ENCODE assay signal across 1 cellular context in the genomic region with DNA sequence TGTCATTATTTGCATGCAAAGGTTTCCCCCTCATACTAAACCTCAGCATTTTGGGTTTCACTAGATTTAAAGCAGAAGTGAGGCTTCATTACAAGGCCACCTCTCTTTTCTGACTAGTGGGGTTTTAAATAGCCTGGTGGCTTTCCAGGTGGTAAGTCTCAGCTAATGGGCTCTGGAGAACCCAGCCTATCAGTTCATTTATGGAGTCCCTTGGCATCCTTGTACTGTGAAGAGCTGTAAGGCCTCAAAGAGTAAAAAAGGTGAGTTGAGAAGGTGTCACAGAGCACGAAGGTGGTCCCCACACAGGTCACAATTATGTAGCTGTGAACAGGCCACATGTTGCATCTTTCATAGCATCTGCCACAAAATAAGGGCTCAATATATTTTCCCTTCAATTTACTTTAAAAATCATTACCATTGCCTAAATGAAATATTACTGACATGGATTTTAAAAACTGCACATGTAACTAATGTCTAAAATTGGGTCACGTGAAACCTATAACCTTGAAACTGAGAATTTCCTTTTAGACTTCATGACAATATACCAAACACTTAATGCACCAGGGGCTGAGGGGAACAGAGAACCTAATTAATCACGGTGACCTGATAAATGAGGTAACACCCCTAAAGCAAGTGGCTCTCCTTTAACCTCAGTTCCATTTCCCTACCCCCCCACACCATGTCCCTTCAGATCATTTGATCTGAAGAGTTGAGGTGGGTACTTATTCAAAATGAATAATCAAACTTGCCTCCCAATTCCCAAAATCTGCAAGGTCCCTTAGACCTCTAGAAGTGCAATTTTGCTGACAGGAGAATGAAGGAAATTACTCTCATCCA.
TF ChIP-seq lines count a peak whose summit lies in the region.

No MANE protein-coding gene starts in this region.

TF ChIP-seq in K562, 482 proteins besides CTCF, POLR2A, EP300 and RAD21 (continued from another document):
- TF ChIP-seq, protein P1, sequence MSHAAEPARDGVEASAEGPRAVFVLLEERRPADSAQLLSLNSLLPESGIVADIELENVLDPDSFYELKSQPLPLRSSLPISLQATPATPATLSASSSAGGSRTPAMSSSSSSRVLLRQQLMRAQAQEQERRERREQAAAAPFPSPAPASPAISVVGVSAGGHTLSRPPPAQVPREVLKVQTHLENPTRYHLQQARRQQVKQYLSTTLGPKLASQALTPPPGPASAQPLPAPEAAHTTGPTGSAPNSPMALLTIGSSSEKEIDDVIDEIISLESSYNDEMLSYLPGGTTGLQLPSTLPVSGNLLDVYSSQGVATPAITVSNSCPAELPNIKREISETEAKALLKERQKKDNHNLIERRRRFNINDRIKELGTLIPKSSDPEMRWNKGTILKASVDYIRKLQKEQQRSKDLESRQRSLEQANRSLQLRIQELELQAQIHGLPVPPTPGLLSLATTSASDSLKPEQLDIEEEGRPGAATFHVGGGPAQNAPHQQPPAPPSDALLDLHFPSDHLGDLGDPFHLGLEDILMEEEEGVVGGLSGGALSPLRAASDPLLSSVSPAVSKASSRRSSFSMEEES (CRISPR knock-in tag; IDR thresholded peaks at IDR 0.05): peak; percentile 21
- TF ChIP-seq, protein P2, sequence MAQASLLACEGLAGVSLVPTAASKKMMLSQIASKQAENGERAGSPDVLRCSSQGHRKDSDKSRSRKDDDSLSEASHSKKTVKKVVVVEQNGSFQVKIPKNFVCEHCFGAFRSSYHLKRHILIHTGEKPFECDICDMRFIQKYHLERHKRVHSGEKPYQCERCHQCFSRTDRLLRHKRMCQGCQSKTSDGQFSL (CRISPR knock-in tag; IDR thresholded peaks at IDR 0.05): peak; percentile 80
- TF ChIP-seq, protein P2 (tag; IDR thresholded peaks at IDR 0.05): peak in 1 of 2 experiments; percentile 33; a peak in 1 of 4 replicates
- TF ChIP-seq KLF1 (tag; IDR thresholded peaks at IDR 0.05): no peak
- TF ChIP-seq C11orf30 (IDR thresholded peaks at IDR 0.05; ENCODE audit: low read depth): no peak; the same call in 1 of the 2 replicates
- no peak for TF ChIP-seq FOXJ3 (CRISPR knock-in tag; IDR thresholded peaks at IDR 0.05)
- TF ChIP-seq ZNF224 (CRISPR knock-in tag; IDR thresholded peaks at IDR 0.05): no peak
- TF ChIP-seq TRIM28 (IDR thresholded peaks at IDR 0.05): no peak
- TF ChIP-seq HDAC3 (IDR thresholded peaks at IDR 0.05; ENCODE audit: borderline replicate concordance, partially characterized antibody): peak; percentile 38
- TF ChIP-seq, protein P3, sequence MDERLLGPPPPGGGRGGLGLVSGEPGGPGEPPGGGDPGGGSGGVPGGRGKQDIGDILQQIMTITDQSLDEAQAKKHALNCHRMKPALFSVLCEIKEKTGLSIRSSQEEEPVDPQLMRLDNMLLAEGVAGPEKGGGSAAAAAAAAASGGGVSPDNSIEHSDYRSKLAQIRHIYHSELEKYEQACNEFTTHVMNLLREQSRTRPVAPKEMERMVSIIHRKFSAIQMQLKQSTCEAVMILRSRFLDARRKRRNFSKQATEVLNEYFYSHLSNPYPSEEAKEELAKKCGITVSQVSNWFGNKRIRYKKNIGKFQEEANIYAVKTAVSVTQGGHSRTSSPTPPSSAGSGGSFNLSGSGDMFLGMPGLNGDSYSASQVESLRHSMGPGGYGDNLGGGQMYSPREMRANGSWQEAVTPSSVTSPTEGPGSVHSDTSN (CRISPR knock-in tag; IDR thresholded peaks at IDR 0.05; ENCODE audit: low read depth): no peak
- TF ChIP-seq, protein P3 (tag; conservative IDR thresholded peaks at IDR 0.05; ENCODE audit: low read depth): peak; percentile 35; the same call in 1 of the 2 replicates
TF ChIP-seq in K562: peak in this region for 5.
